In the genomic region with DNA sequence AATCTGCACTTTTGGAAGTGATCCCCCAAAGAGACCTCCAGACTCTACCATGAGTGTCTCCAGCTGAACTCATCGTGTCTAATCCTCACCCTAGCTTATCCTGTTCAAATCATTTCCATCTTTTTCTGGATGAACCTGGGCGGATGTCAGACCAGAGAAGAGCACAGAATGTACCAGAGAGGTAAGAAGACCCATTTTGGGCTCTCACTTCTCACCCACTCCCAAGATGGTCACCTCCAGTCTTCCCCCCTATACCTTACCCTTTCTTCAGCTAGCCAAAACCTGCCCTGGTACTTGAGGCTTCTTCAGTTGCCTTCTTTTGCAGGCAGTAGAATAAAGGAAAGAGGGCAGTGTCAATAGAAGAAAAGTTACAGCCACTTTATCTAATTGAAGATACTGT, we compare ENCODE assay signal across 8 cellular contexts. TPM values are rescaled to one million over a fixed set of nuclear protein-coding genes. Genes with fewer than 3 reads are reported as not detected.
DNase-seq lines count a peak whose midpoint lies in the region; ATAC-seq and TF ChIP-seq lines count a peak whose summit lies in the region.

No MANE protein-coding gene starts in this region.

- H3K4me1 ChIP-seq in left lung (peaks cover 16 to 48% of the 10 kb centered on the region in 2 donors), testis (peaks cover 18% of the 10 kb centered on the region)

- peak overlapping the region; percentile 64 to 69 for H3K4me3 ChIP-seq in left lung
- peak overlapping the region in 1 of 2 donors; percentile 90 for H3K4me3 ChIP-seq in testis

- DNase-seq in activated CD4-positive, alpha-beta T cell treated with anti-CD3 and anti-CD28 coated beads, Interleukin-2, amount 10 ng/mL, durations not matched to agents 24 days and 14 days = peak; percentile 63
- no peak for DNase-seq in activated CD4-positive, alpha-beta T cell treated with anti-CD3 and anti-CD28 coated beads for 1 hour
- no peak for DNase-seq in activated naive CD8-positive, alpha-beta T cell treated with anti-CD3 and anti-CD28 coated beads for 36 hours
- DNase-seq in left lung (no peak), testis (no peak)

- ATAC-seq in left lung (no peak), GM21360 (IDR thresholded peaks at IDR 0.05; ENCODE audit: unreplicated experiment) (no peak), HG02840 (IDR thresholded peaks at IDR 0.05; ENCODE audit: low FRiP score, unreplicated experiment) (no peak), GM21423 (IDR thresholded peaks at IDR 0.05; ENCODE audit: unreplicated experiment) (no peak)

- TF ChIP-seq CTCF in left lung (IDR thresholded peaks at IDR 0.05) (no peak), testis (IDR thresholded peaks at IDR 0.05) (no peak)

- intact Hi-C loops in activated CD4-positive, alpha-beta T cell treated with anti-CD3 and anti-CD28 coated beads, Interleukin-2, amount 10 ng/mL, durations not matched to agents 24 days and 14 days (cut with micrococcal nuclease) = no loop called here
- intact Hi-C loops in left lung (cut with DNase I) (no loop called here), testis (cut with DNase I; ENCODE audit: low total_unique reads) (loop anchor here (10.0 kb wide), 1 partner anchor 57 kb away; a partner anchor contains a TSS)

- peak overlapping the region; percentile 100 for H3K27ac Mint-ChIP-seq in activated CD4-positive, alpha-beta T cell treated with anti-CD3 and anti-CD28 coated beads, Interleukin-2, amount 10 ng/mL, durations not matched to agents 24 days and 14 days
- peak overlapping the region; percentile 100 for H3K27ac Mint-ChIP-seq in activated naive CD8-positive, alpha-beta T cell treated with anti-CD3 and anti-CD28 coated beads for 36 hours

- peak overlapping the region in 1 of 2 donors; percentile 100 for H3K27ac ChIP-seq in left lung
- H3K27ac ChIP-seq in testis = peak overlapping the region; percentile 98 to 100

- no peaks in the 10 kb centered on the region for H3K9me3 ChIP-seq in left lung
- H3K9me3 ChIP-seq in testis = no peaks in the 10 kb centered on the region

- peaks cover 31% of the 10 kb centered on the region for H3K36me3 Mint-ChIP-seq in activated CD4-positive, alpha-beta T cell treated with anti-CD3 and anti-CD28 coated beads, Interleukin-2, amount 10 ng/mL, durations not matched to agents 24 days and 14 days (ENCODE audit: low read depth)
- H3K36me3 Mint-ChIP-seq in activated naive CD8-positive, alpha-beta T cell treated with anti-CD3 and anti-CD28 coated beads for 36 hours = peaks cover 22% of the 10 kb centered on the region

- H3K27me3 ChIP-seq in left lung (no peaks in the 10 kb centered on the region), testis (no peaks in the 10 kb centered on the region)

- H3K9me3 Mint-ChIP-seq in activated CD4-positive, alpha-beta T cell treated with anti-CD3 and anti-CD28 coated beads, Interleukin-2, amount 10 ng/mL, durations not matched to agents 24 days and 14 days = no peaks in the 10 kb centered on the region
- H3K9me3 Mint-ChIP-seq in activated naive CD8-positive, alpha-beta T cell treated with anti-CD3 and anti-CD28 coated beads for 36 hours = no peaks in the 10 kb centered on the region

- WGBS in testis, 2 donors = 54 to 56% methylated on average over 2 of the region's 2 CpGs

- H3K4me3 Mint-ChIP-seq in activated CD4-positive, alpha-beta T cell treated with anti-CD3 and anti-CD28 coated beads, Interleukin-2, amount 10 ng/mL, durations not matched to agents 24 days and 14 days = peak overlapping the region; percentile 92
- peak overlapping the region; percentile 98 for H3K4me3 Mint-ChIP-seq in activated naive CD8-positive, alpha-beta T cell treated with anti-CD3 and anti-CD28 coated beads for 36 hours

- peaks cover 34% of the 10 kb centered on the region for H3K4me1 Mint-ChIP-seq in activated CD4-positive, alpha-beta T cell treated with anti-CD3 and anti-CD28 coated beads, Interleukin-2, amount 10 ng/mL, durations not matched to agents 24 days and 14 days
- H3K4me1 Mint-ChIP-seq in activated naive CD8-positive, alpha-beta T cell treated with anti-CD3 and anti-CD28 coated beads for 36 hours = peaks cover 31% of the 10 kb centered on the region

- H3K36me3 ChIP-seq in left lung (peaks cover 0 to 16% of the 10 kb centered on the region in 2 donors), testis (ENCODE audit: low read depth, missing control alignments) (no peaks in the 10 kb centered on the region)

- H3K27me3 Mint-ChIP-seq in activated CD4-positive, alpha-beta T cell treated with anti-CD3 and anti-CD28 coated beads, Interleukin-2, amount 10 ng/mL, durations not matched to agents 24 days and 14 days = no peaks in the 10 kb centered on the region
- H3K27me3 Mint-ChIP-seq in activated naive CD8-positive, alpha-beta T cell treated with anti-CD3 and anti-CD28 coated beads for 36 hours = no peaks in the 10 kb centered on the region

- no peak for TF ChIP-seq POLR2A in testis (IDR thresholded peaks at IDR 0.05)

RNA-seq across cellular contexts. Expression of a gene that starts 27.9 kb away (rescaled TPM):
- total RNA-seq in activated CD4-positive, alpha-beta T cell treated with anti-CD3 and anti-CD28 coated beads, Interleukin-2, amount 10 ng/mL, durations not matched to agents 24 days and 14 days = 1.1 and 1.2 TPM in 2 replicates
- total RNA-seq in activated naive CD8-positive, alpha-beta T cell treated with anti-CD3 and anti-CD28 coated beads for 36 hours = 1 to 10 TPM; 8.5 to 9.9 TPM
- total RNA-seq in left lung (1 to 10 TPM; 2.3 to 2.9 TPM), testis (10 to 100 TPM in 1 of 2 donors, 1 to 10 TPM in 1; 5.1 to 10.2 TPM)
- 1.6 TPM for polyA plus RNA-seq in testis (ENCODE audit: insufficient read depth, low read depth, low replicate concordance)

RNA-seq across cellular contexts. Expression of a gene that starts 52.7 kb away (rescaled TPM):
- total RNA-seq in activated CD4-positive, alpha-beta T cell treated with anti-CD3 and anti-CD28 coated beads, Interleukin-2, amount 10 ng/mL, durations not matched to agents 24 days and 14 days = 37.9 and 40.1 TPM in 2 replicates
- total RNA-seq in activated naive CD8-positive, alpha-beta T cell treated with anti-CD3 and anti-CD28 coated beads for 36 hours = 10 to 100 TPM; 33.7 to 35.9 TPM
- 10 to 100 TPM; 23.4 to 33.1 TPM for total RNA-seq in left lung
- 10 to 100 TPM; 67.8 to 80.6 TPM for total RNA-seq in testis
- 75.6 TPM for polyA plus RNA-seq in testis (ENCODE audit: insufficient read depth, low read depth, low replicate concordance)
